ENCODE assay signal across 1 cellular context in the genomic region with DNA sequence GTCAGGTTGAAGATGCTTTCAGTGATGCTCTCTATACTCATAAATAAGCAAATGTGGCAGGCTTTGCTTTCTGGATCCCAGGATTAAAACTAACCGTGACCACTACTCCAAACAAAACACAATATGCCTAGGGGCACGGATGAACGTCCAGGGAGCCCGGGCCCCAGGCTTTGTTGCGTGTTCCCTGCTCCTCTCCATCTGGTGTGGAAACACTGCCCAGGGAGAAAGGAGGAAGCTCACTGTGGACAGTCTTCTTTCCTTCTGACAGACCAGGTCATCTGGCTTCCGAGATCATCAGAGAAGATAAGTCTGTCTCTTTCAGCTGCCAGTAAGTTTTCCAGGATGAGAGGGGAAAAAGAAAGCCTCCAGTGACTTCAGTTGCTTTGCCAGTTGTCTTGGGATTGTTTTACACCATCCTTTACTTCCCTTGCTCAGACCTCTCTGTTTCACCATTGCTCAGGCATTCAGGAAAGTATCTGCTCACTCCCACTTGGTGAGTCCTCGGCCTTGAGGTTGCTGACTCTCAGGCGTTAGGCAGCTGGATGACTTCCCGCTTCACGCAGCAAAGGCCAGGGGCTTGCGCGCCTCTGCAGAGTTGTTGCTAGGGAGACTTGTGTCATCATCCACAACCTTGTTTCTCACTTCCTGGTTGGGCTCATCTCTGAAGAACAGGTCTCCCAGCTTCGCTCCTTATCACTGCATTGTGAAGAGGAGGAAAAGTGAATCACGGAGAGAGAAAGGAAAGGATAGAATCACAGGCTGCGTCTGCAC.
TF ChIP-seq lines count a peak whose summit lies in the region.

No MANE protein-coding gene starts in this region.

TF ChIP-seq in K562, 482 proteins besides CTCF, POLR2A, EP300 and RAD21 (continued from another document):
- TF ChIP-seq, protein P1, sequence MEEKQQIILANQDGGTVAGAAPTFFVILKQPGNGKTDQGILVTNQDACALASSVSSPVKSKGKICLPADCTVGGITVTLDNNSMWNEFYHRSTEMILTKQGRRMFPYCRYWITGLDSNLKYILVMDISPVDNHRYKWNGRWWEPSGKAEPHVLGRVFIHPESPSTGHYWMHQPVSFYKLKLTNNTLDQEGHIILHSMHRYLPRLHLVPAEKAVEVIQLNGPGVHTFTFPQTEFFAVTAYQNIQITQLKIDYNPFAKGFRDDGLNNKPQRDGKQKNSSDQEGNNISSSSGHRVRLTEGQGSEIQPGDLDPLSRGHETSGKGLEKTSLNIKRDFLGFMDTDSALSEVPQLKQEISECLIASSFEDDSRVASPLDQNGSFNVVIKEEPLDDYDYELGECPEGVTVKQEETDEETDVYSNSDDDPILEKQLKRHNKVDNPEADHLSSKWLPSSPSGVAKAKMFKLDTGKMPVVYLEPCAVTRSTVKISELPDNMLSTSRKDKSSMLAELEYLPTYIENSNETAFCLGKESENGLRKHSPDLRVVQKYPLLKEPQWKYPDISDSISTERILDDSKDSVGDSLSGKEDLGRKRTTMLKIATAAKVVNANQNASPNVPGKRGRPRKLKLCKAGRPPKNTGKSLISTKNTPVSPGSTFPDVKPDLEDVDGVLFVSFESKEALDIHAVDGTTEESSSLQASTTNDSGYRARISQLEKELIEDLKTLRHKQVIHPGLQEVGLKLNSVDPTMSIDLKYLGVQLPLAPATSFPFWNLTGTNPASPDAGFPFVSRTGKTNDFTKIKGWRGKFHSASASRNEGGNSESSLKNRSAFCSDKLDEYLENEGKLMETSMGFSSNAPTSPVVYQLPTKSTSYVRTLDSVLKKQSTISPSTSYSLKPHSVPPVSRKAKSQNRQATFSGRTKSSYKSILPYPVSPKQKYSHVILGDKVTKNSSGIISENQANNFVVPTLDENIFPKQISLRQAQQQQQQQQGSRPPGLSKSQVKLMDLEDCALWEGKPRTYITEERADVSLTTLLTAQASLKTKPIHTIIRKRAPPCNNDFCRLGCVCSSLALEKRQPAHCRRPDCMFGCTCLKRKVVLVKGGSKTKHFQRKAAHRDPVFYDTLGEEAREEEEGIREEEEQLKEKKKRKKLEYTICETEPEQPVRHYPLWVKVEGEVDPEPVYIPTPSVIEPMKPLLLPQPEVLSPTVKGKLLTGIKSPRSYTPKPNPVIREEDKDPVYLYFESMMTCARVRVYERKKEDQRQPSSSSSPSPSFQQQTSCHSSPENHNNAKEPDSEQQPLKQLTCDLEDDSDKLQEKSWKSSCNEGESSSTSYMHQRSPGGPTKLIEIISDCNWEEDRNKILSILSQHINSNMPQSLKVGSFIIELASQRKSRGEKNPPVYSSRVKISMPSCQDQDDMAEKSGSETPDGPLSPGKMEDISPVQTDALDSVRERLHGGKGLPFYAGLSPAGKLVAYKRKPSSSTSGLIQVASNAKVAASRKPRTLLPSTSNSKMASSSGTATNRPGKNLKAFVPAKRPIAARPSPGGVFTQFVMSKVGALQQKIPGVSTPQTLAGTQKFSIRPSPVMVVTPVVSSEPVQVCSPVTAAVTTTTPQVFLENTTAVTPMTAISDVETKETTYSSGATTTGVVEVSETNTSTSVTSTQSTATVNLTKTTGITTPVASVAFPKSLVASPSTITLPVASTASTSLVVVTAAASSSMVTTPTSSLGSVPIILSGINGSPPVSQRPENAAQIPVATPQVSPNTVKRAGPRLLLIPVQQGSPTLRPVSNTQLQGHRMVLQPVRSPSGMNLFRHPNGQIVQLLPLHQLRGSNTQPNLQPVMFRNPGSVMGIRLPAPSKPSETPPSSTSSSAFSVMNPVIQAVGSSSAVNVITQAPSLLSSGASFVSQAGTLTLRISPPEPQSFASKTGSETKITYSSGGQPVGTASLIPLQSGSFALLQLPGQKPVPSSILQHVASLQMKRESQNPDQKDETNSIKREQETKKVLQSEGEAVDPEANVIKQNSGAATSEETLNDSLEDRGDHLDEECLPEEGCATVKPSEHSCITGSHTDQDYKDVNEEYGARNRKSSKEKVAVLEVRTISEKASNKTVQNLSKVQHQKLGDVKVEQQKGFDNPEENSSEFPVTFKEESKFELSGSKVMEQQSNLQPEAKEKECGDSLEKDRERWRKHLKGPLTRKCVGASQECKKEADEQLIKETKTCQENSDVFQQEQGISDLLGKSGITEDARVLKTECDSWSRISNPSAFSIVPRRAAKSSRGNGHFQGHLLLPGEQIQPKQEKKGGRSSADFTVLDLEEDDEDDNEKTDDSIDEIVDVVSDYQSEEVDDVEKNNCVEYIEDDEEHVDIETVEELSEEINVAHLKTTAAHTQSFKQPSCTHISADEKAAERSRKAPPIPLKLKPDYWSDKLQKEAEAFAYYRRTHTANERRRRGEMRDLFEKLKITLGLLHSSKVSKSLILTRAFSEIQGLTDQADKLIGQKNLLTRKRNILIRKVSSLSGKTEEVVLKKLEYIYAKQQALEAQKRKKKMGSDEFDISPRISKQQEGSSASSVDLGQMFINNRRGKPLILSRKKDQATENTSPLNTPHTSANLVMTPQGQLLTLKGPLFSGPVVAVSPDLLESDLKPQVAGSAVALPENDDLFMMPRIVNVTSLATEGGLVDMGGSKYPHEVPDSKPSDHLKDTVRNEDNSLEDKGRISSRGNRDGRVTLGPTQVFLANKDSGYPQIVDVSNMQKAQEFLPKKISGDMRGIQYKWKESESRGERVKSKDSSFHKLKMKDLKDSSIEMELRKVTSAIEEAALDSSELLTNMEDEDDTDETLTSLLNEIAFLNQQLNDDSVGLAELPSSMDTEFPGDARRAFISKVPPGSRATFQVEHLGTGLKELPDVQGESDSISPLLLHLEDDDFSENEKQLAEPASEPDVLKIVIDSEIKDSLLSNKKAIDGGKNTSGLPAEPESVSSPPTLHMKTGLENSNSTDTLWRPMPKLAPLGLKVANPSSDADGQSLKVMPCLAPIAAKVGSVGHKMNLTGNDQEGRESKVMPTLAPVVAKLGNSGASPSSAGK (IDR thresholded peaks at IDR 0.05), result peak; percentile 60; the same call in 1 of the 2 replicates
- peak; percentile 67; the same call in 1 of the 2 replicates for TF ChIP-seq RFX5 (IDR thresholded peaks at IDR 0.05; ENCODE audit: low read depth, low read length)
- TF ChIP-seq L3MBTL2 (IDR thresholded peaks at IDR 0.05), result peak; percentile 85
- TF ChIP-seq, protein P2, sequence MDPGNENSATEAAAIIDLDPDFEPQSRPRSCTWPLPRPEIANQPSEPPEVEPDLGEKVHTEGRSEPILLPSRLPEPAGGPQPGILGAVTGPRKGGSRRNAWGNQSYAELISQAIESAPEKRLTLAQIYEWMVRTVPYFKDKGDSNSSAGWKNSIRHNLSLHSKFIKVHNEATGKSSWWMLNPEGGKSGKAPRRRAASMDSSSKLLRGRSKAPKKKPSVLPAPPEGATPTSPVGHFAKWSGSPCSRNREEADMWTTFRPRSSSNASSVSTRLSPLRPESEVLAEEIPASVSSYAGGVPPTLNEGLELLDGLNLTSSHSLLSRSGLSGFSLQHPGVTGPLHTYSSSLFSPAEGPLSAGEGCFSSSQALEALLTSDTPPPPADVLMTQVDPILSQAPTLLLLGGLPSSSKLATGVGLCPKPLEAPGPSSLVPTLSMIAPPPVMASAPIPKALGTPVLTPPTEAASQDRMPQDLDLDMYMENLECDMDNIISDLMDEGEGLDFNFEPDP (CRISPR knock-in tag; IDR thresholded peaks at IDR 0.05), result no peak
